ENCODE assay signal across 41 cellular contexts in the genomic region with DNA sequence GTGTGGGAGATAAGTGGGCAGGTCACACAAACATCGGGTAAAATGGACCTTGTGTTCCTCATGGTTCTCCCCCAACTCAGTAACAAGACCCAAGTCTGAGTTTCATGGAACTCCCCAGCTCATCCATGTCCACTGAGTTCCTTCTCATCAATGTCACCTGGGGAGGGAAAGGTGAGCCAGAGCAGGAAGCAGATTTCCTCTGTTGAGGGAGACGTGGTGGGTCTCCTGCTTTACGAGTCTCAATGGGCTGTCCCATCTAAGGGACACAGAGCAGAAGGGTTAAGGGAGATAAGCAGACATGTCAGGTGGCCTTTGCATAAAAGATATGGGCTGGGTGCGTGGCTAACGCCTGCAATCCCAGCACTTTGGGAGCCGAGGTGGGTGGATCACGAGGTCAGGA. TPM values are rescaled to one million over a fixed set of nuclear protein-coding genes. Genes with fewer than 3 reads are reported as not detected.
"Had no signal": no experiment of that assay in that cellular context is flagged by ENCODE, and none has a peak within 500 bp of the region (broad histone marks: within the 10 kb centered on the region; RNA-seq: fewer than 3 reads in every experiment).

No MANE protein-coding gene starts in this region.

- H3K27ac Mint-ChIP-seq: activated naive CD4-positive, alpha-beta T cell treated with anti-CD3 and anti-CD28 coated beads for 36 hours; activated naive CD4-positive, alpha-beta T cell treated with anti-CD3 and anti-CD28 coated beads, Interleukin-2, amount 10 ng/mL, durations not matched to agents 7 days and 5 days; activated naive CD4-positive, alpha-beta T cell treated with anti-CD3 and anti-CD28 coated beads, Interleukin-2, amount 50 U/mL, for 24 hours; activated naive CD8-positive, alpha-beta T cell; activated naive CD8-positive, alpha-beta T cell treated with anti-CD3 and anti-CD28 coated beads for 36 hours; activated naive CD8-positive, alpha-beta T cell treated with anti-CD3 and anti-CD28 coated beads, Interleukin-2, amount 10 ng/mL, durations not matched to agents 7 days and 5 days; activated naive CD8-positive, alpha-beta T cell treated with anti-CD3 and anti-CD28 coated beads, Interleukin-2, amount 50 U/mL, for 24 hours; activated T-cell treated with anti-CD3 and anti-CD28 coated beads, Interleukin-2, amount 50 U/mL, for 24 hours; activated T-cell treated with anti-CD3 and anti-CD28 coated beads, Interleukin-2, amount 50 U/mL, for 72 hours; activated T-helper 1 cell treated with anti-CD3 and anti-CD28 coated beads, Interleukin-12 subunit alpha, Interleukin-12 subunit beta, Interleukin-2, Interleukin-4 antibody, amounts not matched to agents 30 ng/mL and 10 ng/mL and 1 ng/mL, durations not matched to agents 14 hours and 24 hours and 36 hours; activated T-helper 17 cell treated with anti-CD3 and anti-CD28 coated beads, Interleukin-2, amount 50 U/mL, for 72 hours; activated T-helper 2 cell treated with anti-CD3 and anti-CD28 coated beads, Interferon-gamma antibody, Interleukin-2, Interleukin-4, amounts not matched to agents 10 μg/mL and 5 μg/mL and 100 μg/mL, durations not matched to agents 14 hours and 24 hours and 36 hours; brain had no signal

- FAIRE-seq: astrocyte, bronchial epithelial cell had no signal

- H3K27ac ChIP-seq: adrenal gland, ascending aorta, body of pancreas, brain microvascular endothelial cell, breast epithelium, cardiac muscle cell had no signal

- H3K36me3 ChIP-seq: adrenal gland, ascending aorta, brain microvascular endothelial cell, breast epithelium, cardiac muscle cell had no signal

- H3K4me3 ChIP-seq: adrenal gland, ascending aorta, body of pancreas, breast epithelium, cardiac muscle cell had no signal

- H3K36me3 Mint-ChIP-seq: activated naive CD4-positive, alpha-beta T cell treated with anti-CD3 and anti-CD28 coated beads, Interleukin-2, amount 10 ng/mL, durations not matched to agents 7 days and 5 days; activated naive CD4-positive, alpha-beta T cell treated with anti-CD3 and anti-CD28 coated beads, Interleukin-2, amount 50 U/mL, for 24 hours; activated naive CD4-positive, alpha-beta T cell treated with anti-CD3 and anti-CD28 coated beads, Interleukin-2, amount 50 U/mL, for 72 hours; activated naive CD8-positive, alpha-beta T cell; activated naive CD8-positive, alpha-beta T cell treated with anti-CD3 and anti-CD28 coated beads, Interleukin-2, amount 10 ng/mL, durations not matched to agents 7 days and 5 days; brain had no signal

- H3K4me3 Mint-ChIP-seq: activated naive CD4-positive, alpha-beta T cell treated with anti-CD3 and anti-CD28 coated beads for 36 hours; activated naive CD4-positive, alpha-beta T cell treated with anti-CD3 and anti-CD28 coated beads, Interleukin-2, amount 10 ng/mL, durations not matched to agents 7 days and 5 days; activated naive CD4-positive, alpha-beta T cell treated with anti-CD3 and anti-CD28 coated beads, Interleukin-2, amount 50 U/mL, for 24 hours; activated naive CD8-positive, alpha-beta T cell; activated naive CD8-positive, alpha-beta T cell treated with anti-CD3 and anti-CD28 coated beads for 36 hours; activated naive CD8-positive, alpha-beta T cell treated with anti-CD3 and anti-CD28 coated beads, Interleukin-2, amount 10 ng/mL, durations not matched to agents 7 days and 5 days; activated naive CD8-positive, alpha-beta T cell treated with anti-CD3 and anti-CD28 coated beads, Interleukin-2, amount 50 U/mL, for 24 hours; activated T-cell treated with anti-CD3 and anti-CD28 coated beads, Interleukin-2, amount 50 U/mL, for 24 hours; activated T-cell treated with anti-CD3 and anti-CD28 coated beads, Interleukin-2, amount 50 U/mL, for 4 hours; activated T-cell treated with anti-CD3 and anti-CD28 coated beads, Interleukin-2, amount 50 U/mL, for 72 hours; activated T-helper 1 cell treated with anti-CD3 and anti-CD28 coated beads, Interleukin-12 subunit alpha, Interleukin-12 subunit beta, Interleukin-2, Interleukin-4 antibody, amounts not matched to agents 30 ng/mL and 10 ng/mL and 1 ng/mL, durations not matched to agents 14 hours and 24 hours and 36 hours; activated T-helper 17 cell treated with anti-CD3 and anti-CD28 coated beads, Interleukin-2, amount 50 U/mL, for 72 hours; brain; central memory CD8-positive, alpha-beta T cell had no signal

- ATAC-seq: activated naive CD4-positive, alpha-beta T cell treated with anti-CD3 and anti-CD28 coated beads, Interleukin-2, amount 50 U/mL, for 72 hours; activated naive CD8-positive, alpha-beta T cell treated with anti-CD3 and anti-CD28 coated beads, Interleukin-2, amount 50 U/mL, for 24 hours; activated T-cell treated with anti-CD3 and anti-CD28 coated beads, Interleukin-2, amount 50 U/mL, for 4 hours; activated T-cell treated with anti-CD3 and anti-CD28 coated beads, Interleukin-2, amount 50 U/mL, for 72 hours; activated T-helper 17 cell treated with anti-CD3 and anti-CD28 coated beads, Interleukin-2, amount 50 U/mL, for 72 hours; body of pancreas had no signal

- DNase-seq: activated effector memory CD4-positive, alpha-beta T cell treated with anti-CD3 and anti-CD28 coated beads, Interleukin-2, amount 50 U/mL, for 16 hours; activated effector memory CD4-positive, alpha-beta T cell treated with Interleukin-2 at 50 U/mL for 16 hours; activated gamma-delta T cell; activated gamma-delta T cell treated with Interleukin-2 at 50 U/mL for 16 hours; activated naive CD4-positive, alpha-beta T cell; activated naive CD4-positive, alpha-beta T cell treated with anti-CD3 and anti-CD28 coated beads for 36 hours; activated naive CD4-positive, alpha-beta T cell treated with anti-CD3 and anti-CD28 coated beads, Interleukin-2, amount 10 ng/mL, durations not matched to agents 7 days and 5 days; activated naive CD4-positive, alpha-beta T cell treated with anti-CD3 and anti-CD28 coated beads, Interleukin-2, amount 50 U/mL, for 16 hours; activated naive CD4-positive, alpha-beta T cell treated with Interleukin-2 at 50 U/mL for 16 hours; activated naive CD8-positive, alpha-beta T cell treated with anti-CD3 and anti-CD28 coated beads for 36 hours; activated naive CD8-positive, alpha-beta T cell treated with anti-CD3 and anti-CD28 coated beads, Interleukin-2, amount 10 ng/mL, durations not matched to agents 7 days and 5 days; activated naive CD8-positive, alpha-beta T cell treated with anti-CD3 and anti-CD28 coated beads, Interleukin-2, amount 50 U/mL, for 24 hours; activated T-cell treated with anti-CD3 and anti-CD28 coated beads, Interleukin-2, amount 50 U/mL, for 24 hours; activated T-cell treated with anti-CD3 and anti-CD28 coated beads, Interleukin-2, amount 50 U/mL, for 4 hours; activated T-cell treated with anti-CD3 and anti-CD28 coated beads, Interleukin-2, amount 50 U/mL, for 48 hours; activated T-cell treated with anti-CD3 and anti-CD28 coated beads, Interleukin-2, amount 50 U/mL, for 72 hours; adrenal gland; amniotic stem cell; amygdala; anterior cingulate cortex; aorta; body of pancreas; brain microvascular endothelial cell; caudate nucleus; central memory CD4-positive, alpha-beta T cell; cerebellar nuclear complex had no signal

- H3K9me3 ChIP-seq: adrenal gland, ascending aorta, body of pancreas, breast epithelium had no signal

- H3K9me3 Mint-ChIP-seq: activated naive CD4-positive, alpha-beta T cell treated with anti-CD3 and anti-CD28 coated beads, Interleukin-2, amount 10 ng/mL, durations not matched to agents 7 days and 5 days; activated naive CD4-positive, alpha-beta T cell treated with anti-CD3 and anti-CD28 coated beads, Interleukin-2, amount 50 U/mL, for 24 hours; activated naive CD8-positive, alpha-beta T cell treated with anti-CD3 and anti-CD28 coated beads, Interleukin-2, amount 10 ng/mL, durations not matched to agents 7 days and 5 days; activated naive CD8-positive, alpha-beta T cell treated with anti-CD3 and anti-CD28 coated beads, Interleukin-2, amount 50 U/mL, for 24 hours; activated T-cell treated with anti-CD3 and anti-CD28 coated beads, Interleukin-2, amount 50 U/mL, for 24 hours; activated T-cell treated with anti-CD3 and anti-CD28 coated beads, Interleukin-2, amount 50 U/mL, for 4 hours; activated T-helper 1 cell treated with anti-CD3 and anti-CD28 coated beads, Interleukin-12 subunit alpha, Interleukin-12 subunit beta, Interleukin-2, Interleukin-4 antibody, amounts not matched to agents 30 ng/mL and 10 ng/mL and 1 ng/mL, durations not matched to agents 14 hours and 24 hours and 36 hours; activated T-helper 17 cell treated with anti-CD3 and anti-CD28 coated beads, Interleukin-2, amount 50 U/mL, for 72 hours; activated T-helper 2 cell treated with anti-CD3 and anti-CD28 coated beads, Interferon-gamma antibody, Interleukin-2, Interleukin-4, amounts not matched to agents 10 μg/mL and 5 μg/mL and 100 μg/mL, durations not matched to agents 14 hours and 24 hours and 36 hours; central memory CD8-positive, alpha-beta T cell had no signal

- H3K27me3 ChIP-seq: ascending aorta, body of pancreas, brain microvascular endothelial cell, cardiac muscle cell had no signal

- H3K4me1 ChIP-seq: adrenal gland, ascending aorta, body of pancreas, breast epithelium had no signal

RNA-seq across cellular contexts. Expression of a gene that starts 56.5 kb away (rescaled TPM):
- total RNA-seq: activated naive CD4-positive, alpha-beta T cell treated with anti-CD3 and anti-CD28 coated beads for 36 hours; activated naive CD4-positive, alpha-beta T cell treated with anti-CD3 and anti-CD28 coated beads, Interleukin-2, amount 50 U/mL, for 72 hours; activated naive CD8-positive, alpha-beta T cell treated with anti-CD3 and anti-CD28 coated beads for 36 hours; activated naive CD8-positive, alpha-beta T cell treated with anti-CD3 and anti-CD28 coated beads, Interleukin-2, amount 10 ng/mL, durations not matched to agents 7 days and 5 days; activated T-cell treated with anti-CD3 and anti-CD28 coated beads, Interleukin-2, amount 50 U/mL, for 4 hours; activated T-cell treated with anti-CD3 and anti-CD28 coated beads, Interleukin-2, amount 50 U/mL, for 72 hours; activated T-helper 1 cell treated with anti-CD3 and anti-CD28 coated beads, Interleukin-12 subunit alpha, Interleukin-12 subunit beta, Interleukin-2, Interleukin-4 antibody, amounts not matched to agents 30 ng/mL and 10 ng/mL and 1 ng/mL, durations not matched to agents 14 hours and 24 hours and 36 hours; activated T-helper 17 cell treated with anti-CD3 and anti-CD28 coated beads, Interleukin-2, amount 50 U/mL, for 72 hours; activated T-helper 2 cell treated with anti-CD3 and anti-CD28 coated beads, Interferon-gamma antibody, Interleukin-2, Interleukin-4, amounts not matched to agents 10 μg/mL and 5 μg/mL and 100 μg/mL, durations not matched to agents 14 hours and 24 hours and 36 hours; ascending aorta; body of pancreas; bronchial epithelial cell; cardiac septum; chondrocyte had no signal
- polyA plus RNA-seq: aorta had no signal
